In genomic region chr18:55322176-55322735, GRCh38 we compare ENCODE assay signal across 8 cellular contexts.
DNase-seq lines count a peak whose midpoint lies in the region; ATAC-seq and TF ChIP-seq lines count a peak whose summit lies in the region.

No MANE protein-coding gene starts in this region.

- H3K4me1 ChIP-seq in breast epithelium, result no peaks in the 10 kb centered on the region
- peaks cover 3% of the 10 kb centered on the region for H3K4me1 ChIP-seq in iPS-15b (ENCODE audit: control insufficient read depth, insufficient read depth, low read length)
- H3K4me1 ChIP-seq in PC-9 (replicated peaks; ENCODE audit: insufficient read depth), result no peaks in the 10 kb centered on the region

- H4K20me1 ChIP-seq in PC-9 (ENCODE audit: insufficient read depth), result no peaks in the 10 kb centered on the region

- peak overlapping the region; percentile 57 to 76 (median 60) for H3K4me3 ChIP-seq in breast epithelium
- H3K4me3 ChIP-seq in iPS-15b (ENCODE audit: low read depth, low read length), result peak overlapping the region; percentile 65
- peak overlapping the region; percentile 67 for H3K4me3 ChIP-seq in retinal pigment epithelial cell (ENCODE audit: low read length)
- H3K4me3 ChIP-seq in PC-9, result no peak overlapping the region

- H3K27me3 ChIP-seq in breast epithelium (no peaks in the 10 kb centered on the region), iPS-15b (ENCODE audit: control insufficient read depth, insufficient read depth, low read length) (no peaks in the 10 kb centered on the region), PC-9 (ENCODE audit: insufficient read depth, low read depth) (no peaks in the 10 kb centered on the region)

- POLR2A ChIA-PET in PC-9 (lab: Charles Lee; ENCODE audit: unreplicated experiment), result no interaction called here

- H3F3A ChIP-seq in PC-9 (ENCODE audit: insufficient read depth, low read depth), result no peaks in the 10 kb centered on the region

- no TSS peak for BruUV-seq in PC-9 (replicated peaks; lab: Mats Ljungman, UMichigan)

- TF ChIP-seq CTCF in breast epithelium (IDR thresholded peaks at IDR 0.05) (no peak), retinal pigment epithelial cell (conservative IDR thresholded peaks at IDR 0.05; ENCODE audit: low read depth, low read length) (peak; percentile 10), PC-9 (conservative IDR thresholded peaks at IDR 0.05) (no peak)

- H3K9me3 ChIP-seq in breast epithelium, result no peaks in the 10 kb centered on the region
- no peaks in the 10 kb centered on the region for H3K9me3 ChIP-seq in iPS-15b (ENCODE audit: control insufficient read depth, insufficient read depth, low read length)
- no peaks in the 10 kb centered on the region for H3K9me3 ChIP-seq in PC-9 (ENCODE audit: insufficient read depth, low read depth)

- ATAC-seq in GM19397 (IDR thresholded peaks at IDR 0.05; ENCODE audit: unreplicated experiment) (peak; percentile 52), HG03460 (IDR thresholded peaks at IDR 0.05; ENCODE audit: unreplicated experiment) (peak; percentile 48)

- H3K27ac ChIP-seq in breast epithelium (peak overlapping the region; percentile 92 to 95), PC-9 (no peak overlapping the region)

- no peak overlapping the region for H3K9ac ChIP-seq in iPS-15b (ENCODE audit: low read depth, low read length)

- no peak overlapping the region for H2AFZ ChIP-seq in PC-9

- H3K79me2 ChIP-seq in PC-9 (ENCODE audit: low read depth), result no peaks in the 10 kb centered on the region

- no peak overlapping the region for H3K4me2 ChIP-seq in PC-9

- no peak for TF ChIP-seq POLR2A in breast epithelium (IDR thresholded peaks at IDR 0.05)

- CTCF ChIA-PET in PC-9 (lab: Charles Lee), result no interaction called here

- H3K36me3 ChIP-seq in breast epithelium, result peaks cover 4% of the 10 kb centered on the region
- H3K36me3 ChIP-seq in iPS-15b (ENCODE audit: control insufficient read depth, insufficient read depth, low read length), result no peaks in the 10 kb centered on the region
- no peaks in the 10 kb centered on the region for H3K36me3 ChIP-seq in PC-9 (ENCODE audit: low read depth)

- DNase-seq in DMS 273 treated with DMSO at 0.1 percent for 48 hours (lab: John Stamatoyannopoulos, UW) (peak; percentile 94), NCI-H748 treated with DMSO at 0.1 percent for 48 hours (lab: John Stamatoyannopoulos, UW) (peak; percentile 67), breast epithelium (ENCODE audit: low spot score in 2 of 2) (peak; percentile 48 to 62), retinal pigment epithelial cell (ENCODE audit: low read depth) (peak; percentile 63), PC-9 (no peak)

- intact Hi-C loops in breast epithelium (cut with DNase I; ENCODE audit: low total_unique reads) (no loop called here), PC-9 (cut with micrococcal nuclease; ENCODE audit: unreplicated experiment) (no loop called here)

- no peaks in the 10 kb centered on the region for H3K9me2 ChIP-seq in PC-9 (ENCODE audit: insufficient read depth)

Comparison
In these comparisons a context has a peak if more than half of its experiments do, and no peak if none do; other contexts are left out.
1. DNase-seq: peak in DMS 273 treated with DMSO at 0.1 percent for 48 hours (single experiment), NCI-H748 treated with DMSO at 0.1 percent for 48 hours (single experiment), breast epithelium (2 of 2) and retinal pigment epithelial cell (single experiment); none in PC-9 (0 of 2).